Comparison of ENCODE assay signal across 10 cellular contexts in genomic region chr12:53415752-53416389, GRCh38. TPM values are rescaled to one million over a fixed set of nuclear protein-coding genes. Genes with fewer than 3 reads are reported as not detected.
DNase-seq lines count a peak whose midpoint lies in the region; ATAC-seq and TF ChIP-seq lines count a peak whose summit lies in the region.
"Not testable (repeated sequence)": the region's sequence is repeated elsewhere in the genome, so short reads cannot be mapped to it uniquely, and the experiment has no call there.
"Had no signal": no experiment of that assay in that cellular context is flagged by ENCODE, and none has a peak within 500 bp of the region (broad histone marks: within the 10 kb centered on the region; RNA-seq: fewer than 3 reads in every experiment).

No MANE protein-coding gene starts in this region.

- not testable (repeated sequence) for H3K79me2 ChIP-seq in HCT116 (ENCODE audit: insufficient read depth, low read length)

- POLR2A ChIA-PET in A673 (lab: Charles Lee; ENCODE audit: low non-redundant PET); HCT116 (lab: Charles Lee): not testable (repeated sequence)

- H3K27ac Mint-ChIP-seq in brain, result peak overlapping the region in 4 of 5 experiments; percentile 1 to 83 (median 68)
- peak overlapping the region in 5 of 6 donors; percentile 39 to 89 (median 74) for H3K27ac Mint-ChIP-seq in naive B cell

- H3K27ac ChIP-seq in A673 (ENCODE audit: low read depth, low read length, poor library complexity, severe bottlenecking) (peak overlapping the region; percentile 68), cardiac muscle cell (peak overlapping the region; percentile 73)
- not testable (repeated sequence) for H3K27ac ChIP-seq in HCT116 (ENCODE audit: low read depth, low read length)

- H3K4me3 ChIP-seq in A673 (ENCODE audit: low read depth, low read length, poor library complexity, severe bottlenecking); HCT116 (replicated peaks in 1 of 2; ENCODE audit: low read depth in 1 of 2, low read length in 2 of 2); cardiac muscle cell: not testable (repeated sequence)

- not testable (repeated sequence) for BruUV-seq in A673 (replicated peaks; lab: Mats Ljungman, UMichigan); HCT116 (replicated peaks; lab: Mats Ljungman, UMichigan)

- H3K4me3 Mint-ChIP-seq in brain, result not testable (repeated sequence)
- peak overlapping the region in 1 of 8 donors; percentile 28 for H3K4me3 Mint-ChIP-seq in naive B cell

- not testable (repeated sequence) for TF ChIP-seq CTCF in A673 (conservative IDR thresholded peaks at IDR 0.05; ENCODE audit: low read depth, low read length); HCT116 (IDR thresholded peaks at IDR 0.05 in 2 of 3, conservative IDR thresholded peaks at IDR 0.05 in 1 of 3; ENCODE audit: borderline replicate concordance in 1 of 3, insufficient read depth in 1 of 3, low read depth in 2 of 3, low read length in 2 of 3); brain (conservative IDR thresholded peaks at IDR 0.05); cardiac muscle cell (IDR thresholded peaks at IDR 0.05; ENCODE audit: low read depth, low read length)

- H2AFZ ChIP-seq in HCT116 (ENCODE audit: low read depth, low read length, poor library complexity, severe bottlenecking), result not testable (repeated sequence)

- DNase-seq in A673 (ENCODE audit: low spot score) (peak; percentile 79), NCI-H69 (lab: John Stamatoyannopoulos, UW) (peak; percentile 73)
- not testable (repeated sequence) for DNase-seq in HCT116 (ENCODE audit: low read depth, low spot score); cardiac muscle cell (ENCODE audit: low read depth in 1 of 2, low spot score in 1 of 2); naive B cell; sciatic nerve (ENCODE audit: low spot score)
- DNase-seq in activated CD4-positive, CD25-positive, alpha-beta regulatory T cell treated with anti-CD3 and anti-CD28 coated beads, Interleukin-2, amount 50 U/mL, for 72 hours, result peak; percentile 15

- not testable (repeated sequence) for H3K9me3 ChIP-seq in A673 (ENCODE audit: low read depth, low read length, poor library complexity, severe bottlenecking); HCT116 (ENCODE audit: control insufficient read depth in 1 of 2, insufficient read depth in 1 of 2, low read depth in 1 of 2, low read length in 2 of 2); cardiac muscle cell (ENCODE audit: low read depth)

- not testable (repeated sequence) for H3K27me3 ChIP-seq in A673 (replicated peaks; ENCODE audit: insufficient read depth, low read depth, low read length, poor library complexity); HCT116 (ENCODE audit: insufficient read depth, low read length); cardiac muscle cell

- not testable (repeated sequence) for H3K9ac ChIP-seq in HCT116 (ENCODE audit: low read length)

- TF ChIP-seq POLR2A in HCT116 (IDR thresholded peaks at IDR 0.05; ENCODE audit: borderline replicate concordance, extremely low read depth, insufficient read depth, insufficient read length), result not testable (repeated sequence)

- H4K20me1 ChIP-seq in HCT116 (ENCODE audit: insufficient read depth), result not testable (repeated sequence)

- not testable (repeated sequence) for H3K9me2 ChIP-seq in HCT116 (ENCODE audit: insufficient read depth)

- RAD21 ChIA-PET in HCT116 (lab: Charles Lee; ENCODE audit: low non-redundant PET in 1 of 2, low total read pairs in 2 of 2, uncharacterized antibody in 2 of 2, unreplicated experiment in 2 of 2), result not testable (repeated sequence)

- peaks cover 60% of the 10 kb centered on the region for H3K4me1 ChIP-seq in A673 (ENCODE audit: insufficient read depth, low read length, poor library complexity, severe bottlenecking)
- H3K4me1 ChIP-seq in HCT116 (ENCODE audit: control insufficient read depth in 1 of 2, insufficient read depth in 2 of 2, low read length in 2 of 2), result peaks cover 18 to 29% of the 10 kb centered on the region in 2 experiments
- not testable (repeated sequence) for H3K4me1 ChIP-seq in cardiac muscle cell (ENCODE audit: low read depth)

- CTCF ChIA-PET in A673 (lab: Charles Lee) (interaction anchor here (1.7 kb wide), 1 partner anchor 64 kb away, joined by 4 read pairs; no protein-coding TSS in a partner anchor), HCT116 (lab: Charles Lee) (interaction anchor here (0.6 to 0.8 kb wide), 2 partner anchors 64 to 92 kb away, joined by 3 read pairs; no protein-coding TSS in a partner anchor)

- peaks cover 18% of the 10 kb centered on the region for H3K36me3 ChIP-seq in A673 (ENCODE audit: insufficient read depth, low read length, poor library complexity, severe bottlenecking)
- H3K36me3 ChIP-seq in HCT116 (ENCODE audit: control insufficient read depth in 1 of 2, insufficient read depth in 2 of 2, low read length in 2 of 2), result peaks cover 16 to 19% of the 10 kb centered on the region in 2 experiments
- H3K36me3 ChIP-seq in cardiac muscle cell, result peaks cover 15% of the 10 kb centered on the region

- H3K4me1 Mint-ChIP-seq in brain (peaks cover 50% of the 10 kb centered on the region), naive B cell (peaks cover 47 to 73% (median 64%) of the 10 kb centered on the region in 3 donors)

- H3K27me3 Mint-ChIP-seq in brain, naive B cell: not testable (repeated sequence)

- intact Hi-C loops in A673 (cut with micrococcal nuclease; ENCODE audit: unreplicated experiment); HCT116 (cut with micrococcal nuclease); sciatic nerve (cut with DNase I): not testable (repeated sequence)

- not testable (repeated sequence) for H3K9me3 Mint-ChIP-seq in brain, naive B cell

- ATAC-seq in HCT116, result 0 out of 2 replicates have a peak, but pooled peaks have one; percentile 9
- not testable (repeated sequence) for ATAC-seq in naive B cell (ENCODE audit: low read depth in 2 of 2)
- ATAC-seq in sciatic nerve, result peak; percentile 37

- not testable (repeated sequence) for H3K4me2 ChIP-seq in HCT116 (ENCODE audit: low read length)

- H3K36me3 Mint-ChIP-seq in brain (peaks cover 13% of the 10 kb centered on the region), naive B cell (peaks cover 14 to 16% of the 10 kb centered on the region in 2 donors)

- TF ChIP-seq RAD21 in HCT116 (IDR thresholded peaks at IDR 0.05; ENCODE audit: low read depth), result not testable (repeated sequence)

RNA-seq across cellular contexts. Expression of gene AMHR2, which starts 7.8 kb away (rescaled TPM):
- total RNA-seq in A673 (2021) (not detected in 2 replicates), HCT116 (2021; ENCODE audit: unreplicated experiment) (not detected), cardiac muscle cell (39.8 and 60.0 TPM in 2 replicates), sciatic nerve (not detected)
- 0.05 TPM in 1 of 2 replicates, not detected in the other for polyA plus RNA-seq in HCT116 (2012)
- polyA plus RNA-seq in brain (ENCODE audit: insufficient read depth, low read depth, low replicate concordance) (not detected), cardiac muscle cell (53.4 and 57.3 TPM in 2 replicates), naive B cell (ENCODE audit: low read depth in 6 of 6) (not detected)
- total RNA-seq: cerebellum, temporal lobe had no signal

RNA-seq across cellular contexts. Expression of gene PRR13, which starts 25.7 kb away (rescaled TPM):
- total RNA-seq in A673 (2021) (155 and 180 TPM in 2 replicates), HCT116 (2021; ENCODE audit: unreplicated experiment) (216 TPM), cardiac muscle cell (42.9 and 48.3 TPM in 2 replicates), sciatic nerve (86.4 TPM)
- polyA plus RNA-seq in HCT116 (2012), result 262 and 298 TPM in 2 replicates
- polyA plus RNA-seq in brain (ENCODE audit: insufficient read depth, low read depth, low replicate concordance) (109 TPM), cardiac muscle cell (169 and 190 TPM in 2 replicates), naive B cell (ENCODE audit: low read depth in 6 of 6) (1,000 to 10,000 TPM in 1 of 6 donors, 100 to 1,000 TPM in 5; 660 to 1,169 (median 730) TPM)

RNA-seq across cellular contexts. Expression of gene SP1, which starts 35.9 kb away (rescaled TPM):
- total RNA-seq in A673 (2021) (78.4 and 80.9 TPM in 2 replicates), HCT116 (2021; ENCODE audit: unreplicated experiment) (96.8 TPM), cardiac muscle cell (43.7 and 53.0 TPM in 2 replicates), sciatic nerve (101 TPM)
- 46.2 and 50.1 TPM in 2 replicates for polyA plus RNA-seq in HCT116 (2012)
- polyA plus RNA-seq in brain (ENCODE audit: insufficient read depth, low read depth, low replicate concordance) (18.9 TPM), cardiac muscle cell (11.4 and 12.9 TPM in 2 replicates), naive B cell (ENCODE audit: low read depth in 6 of 6) (10 to 100 TPM in 5 of 6 donors, 1 to 10 TPM in 1; 8.3 to 17.5 (median 12.7) TPM)

RNA-seq across cellular contexts. Expression of gene PCBP2, which starts 36.0 kb away (rescaled TPM):
- total RNA-seq in A673 (2021) (1,194 and 1,215 TPM in 2 replicates), HCT116 (2021; ENCODE audit: unreplicated experiment) (856 TPM), cardiac muscle cell (213 and 326 TPM in 2 replicates), sciatic nerve (772 TPM)
- polyA plus RNA-seq in HCT116 (2012), result 944 and 957 TPM in 2 replicates
- polyA plus RNA-seq in brain (ENCODE audit: insufficient read depth, low read depth, low replicate concordance) (1,093 TPM), cardiac muscle cell (114 and 146 TPM in 2 replicates), naive B cell (ENCODE audit: low read depth in 6 of 6) (100 to 1,000 TPM; 116 to 172 (median 146) TPM)

Comparison
In these comparisons a context has a peak if more than half of its experiments do, and no peak if none do; other contexts are left out.
1. RNA of gene AMHR2, which starts 7.8 kb away (total RNA-seq): 39.8 to 60.0 TPM in cardiac muscle cell; not detected in HCT116 (single experiment), not detected in A673 and not detected in sciatic nerve (single experiment); every median in the first group is over 10 times any median in the second.